In the genomic region with DNA sequence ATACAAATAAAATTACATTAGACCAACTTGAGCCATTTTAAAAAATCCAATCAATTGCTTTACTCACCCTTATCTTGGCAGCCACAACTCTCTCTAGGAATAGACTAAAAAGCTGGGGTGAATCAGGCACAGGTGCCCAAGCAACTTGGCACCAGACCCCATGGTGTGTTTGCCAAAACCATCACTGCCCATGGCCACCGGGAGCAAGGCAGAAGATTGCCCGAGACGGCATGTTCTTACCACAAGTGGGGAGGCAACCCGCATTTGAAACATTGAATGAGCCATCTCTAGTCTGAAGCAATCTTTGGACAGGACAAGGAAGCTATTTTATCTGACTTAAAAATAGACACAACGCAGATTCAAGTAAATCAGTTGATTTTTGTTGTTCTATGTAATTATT, we compare ENCODE assay signal across 22 cellular contexts.
DNase-seq lines count a peak whose midpoint lies in the region; ATAC-seq and TF ChIP-seq lines count a peak whose summit lies in the region.
"Had no signal": no experiment of that assay in that cellular context is flagged by ENCODE, and none has a peak within 500 bp of the region (broad histone marks: within the 10 kb centered on the region; RNA-seq: fewer than 3 reads in every experiment).

No MANE protein-coding gene starts in this region.

- in situ Hi-C loops in G401 (cut with HindIII; ENCODE audit: low sequenced_read_pairs) = no loop called here

- WGBS in psoas muscle, 3 donors = 35 to 48% (median 36%) methylated on average over 5 of the region's 5 CpGs

- peaks cover 0 to 39% of the 10 kb centered on the region in 2 donors for H3K36me3 ChIP-seq in psoas muscle (ENCODE audit: insufficient read depth in 1 of 2, low read depth in 1 of 2)

- no peaks in the 10 kb centered on the region for H3K27me3 ChIP-seq in psoas muscle (ENCODE audit: insufficient read depth in 3 of 3, low read length in 2 of 3)

- H3K4me3 ChIP-seq in psoas muscle = no peak overlapping the region
- H3K4me3 ChIP-seq: A549 had no signal

- ATAC-seq in psoas muscle = peak; percentile 69 to 92 (median 87)
- ATAC-seq: A549, PC-3, SK-N-SH treated with all-trans-retinoic acid at 6 μM for 48 hours had no signal

- no peaks in the 10 kb centered on the region for H3K9me3 ChIP-seq in psoas muscle
- H3K9me3 ChIP-seq: A549 had no signal

- DNase-seq in G401 (ENCODE audit: low spot score) (peak; percentile 49), RPMI7951 (ENCODE audit: low read depth) (peak; percentile 12), cerebellar cortex (ENCODE audit: low spot score) (peak; percentile 46), psoas muscle (peak; percentile 46 to 75), NCI-H1105 treated with DMSO at 0.1 percent for 48 hours (lab: John Stamatoyannopoulos, UW) (no peak), DMS153 (lab: John Stamatoyannopoulos, UW) (no peak), NCI-H1930 (lab: John Stamatoyannopoulos, UW) (no peak)
- DNase-seq: DMS79 treated with DMSO at 0.1 percent for 48 hours; HFFc6; KG1; NCI-H1048; NCI-H146; NCI-H2081 treated with DMSO at 0.1 percent for 48 hours; NCI-H446 treated with DMSO at 0.1 percent for 48 hours; NCI-H69; NK-92 treated with Interleukin-12 subunit alpha and Interleukin-12 subunit beta, amount 100 ng/mL, for 24 hours; PC-3; SIG-M5 had no signal

- no peak for TF ChIP-seq CTCF in psoas muscle (IDR thresholded peaks at IDR 0.05)

- peaks cover 2% of the 10 kb centered on the region for H3K4me1 ChIP-seq in psoas muscle

- H3K27ac ChIP-seq in psoas muscle = no peak overlapping the region
- H3K27ac ChIP-seq: A549, C4-2B, RWPE1 had no signal

- intact Hi-C loops in psoas muscle (cut with DNase I) = no loop called here

Comparison
In these comparisons a context has a peak if more than half of its experiments do, and no peak if none do; other contexts are left out.
1. DNase-seq: peak in G401 (single experiment), RPMI7951 (single experiment), cerebellar cortex (single experiment) and psoas muscle (2 of 2); none in NCI-H1105 treated with DMSO at 0.1 percent for 48 hours (single experiment), DMS153 (single experiment) and NCI-H1930 (0 of 2).